16 cellular contexts compared by ENCODE assay signal in the genomic region with DNA sequence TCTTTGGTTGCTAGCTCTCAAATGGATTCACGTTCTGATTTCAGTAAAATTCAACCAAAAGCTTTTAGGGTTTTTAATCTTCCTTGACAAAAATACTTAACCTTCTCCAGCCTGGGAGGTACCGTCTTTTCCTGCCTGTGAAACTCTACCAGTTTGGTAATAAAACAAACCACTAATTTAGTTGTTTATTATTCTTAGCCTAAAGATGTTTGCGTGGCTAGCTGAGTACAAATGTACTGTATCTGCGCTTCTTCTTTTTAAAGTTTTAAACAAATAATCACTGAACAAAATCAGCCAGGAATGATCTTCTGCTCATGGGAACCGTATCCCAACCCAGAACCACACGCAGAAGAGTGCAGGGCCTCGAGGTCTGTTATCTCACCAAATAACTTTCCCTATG. TPM values are rescaled to one million over a fixed set of nuclear protein-coding genes. Genes with fewer than 3 reads are reported as not detected.
DNase-seq lines count a peak whose midpoint lies in the region; ATAC-seq and TF ChIP-seq lines count a peak whose summit lies in the region.
"Had no signal": no experiment of that assay in that cellular context is flagged by ENCODE, and none has a peak within 500 bp of the region (broad histone marks: within the 10 kb centered on the region; RNA-seq: fewer than 3 reads in every experiment).

No MANE protein-coding gene starts in this region.

- H3K9me2 ChIP-seq in DOHH2 (replicated peaks; ENCODE audit: control insufficient read depth, low read length) = no peaks in the 10 kb centered on the region

- H3K27ac Mint-ChIP-seq in T-helper 17 cell = peak overlapping the region; percentile 39
- H3K27ac Mint-ChIP-seq: HFFc6 had no signal

- peaks cover 79% of the 10 kb centered on the region for H3K4me1 ChIP-seq in DOHH2 (ENCODE audit: control insufficient read depth, low read length)
- peaks cover 10 to 92% (median 21%) of the 10 kb centered on the region in 3 donors for H3K4me1 ChIP-seq in gastroesophageal sphincter
- peaks cover 0 to 54% (median 23%) of the 10 kb centered on the region in 4 donors for H3K4me1 ChIP-seq in stomach
- H3K4me1 ChIP-seq: A549, SJCRH30 had no signal

- H3K4me2 ChIP-seq in DOHH2 (ENCODE audit: low read length) = peak overlapping the region; percentile 6; the same call in 1 of the 2 replicates
- H3K4me2 ChIP-seq: A549 had no signal

- H3K9me3 ChIP-seq in DOHH2 (ENCODE audit: control insufficient read depth, insufficient read depth, low read length) (no peaks in the 10 kb centered on the region), T-helper 17 cell (ENCODE audit: control insufficient read depth, low read length, poor library complexity, severe bottlenecking) (no peaks in the 10 kb centered on the region), gastroesophageal sphincter (no peaks in the 10 kb centered on the region), stomach (no peaks in the 10 kb centered on the region)
- H3K9me3 ChIP-seq: A549, SJCRH30 had no signal

- TF ChIP-seq CTCF in DOHH2 (IDR thresholded peaks at IDR 0.05; ENCODE audit: low read depth, low read length, poor library complexity, severe bottlenecking) (no peak), gastroesophageal sphincter (IDR thresholded peaks at IDR 0.05) (no peak), stomach (IDR thresholded peaks at IDR 0.05) (no peak), GM13977 (IDR thresholded peaks at IDR 0.05; ENCODE audit: extremely low read depth, insufficient read depth, missing control alignments) (no peak)

- H3K4me3 Mint-ChIP-seq in T-helper 17 cell = no peak overlapping the region
- H3K4me3 Mint-ChIP-seq: HFFc6 had no signal

- peaks cover 100% of the 10 kb centered on the region for H3K79me2 ChIP-seq in DOHH2 (ENCODE audit: control insufficient read depth, low read length)

- H3K36me3 ChIP-seq in DOHH2 (ENCODE audit: control insufficient read depth, low read length) (peaks cover 92% of the 10 kb centered on the region), gastroesophageal sphincter (no peaks in the 10 kb centered on the region), stomach (no peaks in the 10 kb centered on the region)
- H3K36me3 ChIP-seq: SJCRH30 had no signal

- no peak for TF ChIP-seq EP300 in gastroesophageal sphincter (IDR thresholded peaks at IDR 0.05)
- TF ChIP-seq EP300 in stomach (IDR thresholded peaks at IDR 0.05) = no peak

- WGBS in gastroesophageal sphincter (ENCODE audit: low coverage in 1 of 2), 2 donors = 78 to 85% methylated on average over 7 of the region's 7 CpGs
- WGBS in stomach, 5 donors = 65 to 83% (median 74%) methylated on average over 7 of the region's 7 CpGs

- ATAC-seq in T-helper 17 cell (no peak), gastroesophageal sphincter (no peak), HG03108 (IDR thresholded peaks at IDR 0.05; ENCODE audit: unreplicated experiment) (no peak)
- ATAC-seq: A549 had no signal

- DNase-seq in T-helper 17 cell (no peak), stomach (no peak), GM13977 (ENCODE audit: low spot score) (no peak), NOMO-1 treated with DMSO at 0.1 percent for 48 hours (lab: John Stamatoyannopoulos, UW; ENCODE audit: unreplicated experiment) (no peak), NOMO-1 treated with dmso at 0.1 percent for 144 hours (lab: John Stamatoyannopoulos, UW; ENCODE audit: unreplicated experiment) (no peak)
- DNase-seq: DMS79, HFFc6, KG1, NCI-H1105, NCI-H1694 treated with DMSO at 0.1 percent for 48 hours, NCI-H774, SJCRH30 had no signal

- no peaks in the 10 kb centered on the region for H3K27me3 Mint-ChIP-seq in T-helper 17 cell

- peaks cover 18% of the 10 kb centered on the region; the same call in 1 of the 2 replicates for H4K20me1 ChIP-seq in DOHH2 (ENCODE audit: control insufficient read depth, insufficient read depth, low read depth, low read length)

- no peak overlapping the region for H3K4me3 ChIP-seq in DOHH2 (ENCODE audit: low read length)
- H3K4me3 ChIP-seq in gastroesophageal sphincter = no peak overlapping the region
- no peak overlapping the region for H3K4me3 ChIP-seq in stomach
- H3K4me3 ChIP-seq: A549, SJCRH30 had no signal

- H3K27me3 ChIP-seq in DOHH2 (ENCODE audit: control insufficient read depth, low read length) = no peaks in the 10 kb centered on the region
- H3K27me3 ChIP-seq in gastroesophageal sphincter = no peaks in the 10 kb centered on the region
- H3K27me3 ChIP-seq in stomach = no peaks in the 10 kb centered on the region
- H3K27me3 ChIP-seq: SJCRH30 had no signal

- H3F3A ChIP-seq in DOHH2 (ENCODE audit: control insufficient read depth, insufficient read depth) = no peaks in the 10 kb centered on the region

- intact Hi-C loops in stomach (cut with DNase I; ENCODE audit: low total_unique reads) = no loop called here

- in situ Hi-C loops in GM13977 (cut with MboI; ENCODE audit: low pct_unique_long_range_greater_than_20kb, low sequenced_read_pairs, unreplicated experiment) = no loop called here

- H3K36me3 Mint-ChIP-seq in T-helper 17 cell (ENCODE audit: low read depth) = peaks cover 15% of the 10 kb centered on the region

- peaks cover 45% of the 10 kb centered on the region for H3K4me1 Mint-ChIP-seq in T-helper 17 cell

- H3K27ac ChIP-seq in DOHH2 (ENCODE audit: low read depth, low read length) (no peak overlapping the region), gastroesophageal sphincter (peak overlapping the region; percentile 78 to 83 (median 80)), stomach (peak overlapping the region in 4 of 5 donors; percentile 40 to 75 (median 46))
- H3K27ac ChIP-seq: A549, SJCRH30 had no signal

- TF ChIP-seq POLR2A in gastroesophageal sphincter (IDR thresholded peaks at IDR 0.05) = no peak
- TF ChIP-seq POLR2A in stomach (IDR thresholded peaks at IDR 0.05) = no peak

RNA-seq across cellular contexts. Expression of a gene that starts 36.3 kb away (rescaled TPM):
- total RNA-seq in T-helper 17 cell (100 to 1,000 TPM; 134 to 136 TPM), gastroesophageal sphincter (10 to 100 TPM; 31.2 to 41.7 (median 32.7) TPM), stomach (10 to 100 TPM in 3 of 5 donors, 1 to 10 TPM in 2; 3.5 to 53.9 (median 12.1) TPM)
- 1 to 10 TPM; 1.5 to 3.7 (median 1.5) TPM for polyA plus RNA-seq in stomach
